ENCODE assay signal across 1 cellular context in the genomic region with DNA sequence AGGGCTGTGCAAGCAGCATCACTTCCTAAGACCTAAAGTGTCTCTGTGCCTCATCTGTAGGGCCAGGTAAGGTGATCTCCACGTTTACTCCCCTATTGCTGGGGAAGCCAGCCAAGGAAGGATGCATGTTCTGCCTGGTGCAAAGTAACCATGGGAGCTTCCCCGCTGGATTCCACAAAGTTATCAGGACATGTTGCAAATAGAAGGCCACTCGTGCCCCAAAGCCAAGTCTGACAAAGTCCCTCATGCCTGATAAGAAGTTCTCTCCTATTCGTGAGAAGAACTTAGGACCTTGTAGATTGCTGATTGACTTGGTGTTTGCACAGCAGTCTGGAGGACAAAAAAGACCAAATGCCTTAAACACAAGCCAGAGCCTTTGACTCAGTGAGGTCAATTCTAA.
TF ChIP-seq lines count a peak whose summit lies in the region.

No MANE protein-coding gene starts in this region.

TF ChIP-seq in H1, 55 proteins besides CTCF, POLR2A, EP300 and RAD21:
- TF ChIP-seq EGR1 (IDR thresholded peaks at IDR 0.05; ENCODE audit: borderline replicate concordance, low read depth, low read length) (no peak), HDAC6 (IDR thresholded peaks at IDR 0.05; ENCODE audit: low read depth, low read length) (no peak), NRF1 (IDR thresholded peaks at IDR 0.05; ENCODE audit: low read depth, low read length) (no peak), TEAD4 (IDR thresholded peaks at IDR 0.05; ENCODE audit: low read depth, low read length) (no peak), POU5F1 (IDR thresholded peaks at IDR 0.05; ENCODE audit: low read depth, low read length) (no peak), E2F6 (IDR thresholded peaks at IDR 0.05) (no peak)
